18 cellular contexts compared by ENCODE assay signal in the genomic region with DNA sequence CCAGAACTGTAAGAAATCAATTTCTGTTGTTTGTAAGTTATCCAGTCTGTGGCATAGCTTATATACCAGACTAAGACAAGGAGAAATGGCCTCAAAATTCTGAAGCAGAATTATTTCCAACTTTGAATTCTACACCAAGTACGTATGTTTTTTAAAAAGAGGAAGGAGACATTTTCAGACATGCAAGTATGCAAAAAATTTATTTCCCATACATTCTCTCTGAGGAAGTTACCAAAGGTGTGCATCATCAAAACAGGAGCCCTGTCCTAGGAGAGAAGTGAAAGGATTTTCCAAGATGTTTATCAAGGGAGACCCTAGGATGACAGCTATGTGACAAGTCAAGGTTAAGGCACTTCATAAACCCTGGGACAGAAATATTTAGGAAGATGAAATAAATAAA.
"Had no signal": no experiment of that assay in that cellular context is flagged by ENCODE, and none has a peak within 500 bp of the region (broad histone marks: within the 10 kb centered on the region; RNA-seq: fewer than 3 reads in every experiment).

No MANE protein-coding gene starts in this region.

- H3K9me3 Mint-ChIP-seq: naive thymus-derived CD8-positive, alpha-beta T cell; stimulated activated effector memory CD8-positive, alpha-beta T cell treated with anti-CD3 and anti-CD28 coated beads, Interleukin-12 subunit alpha, Interleukin-12 subunit beta, amount 100 ng/mL, for 72 hours; stimulated activated naive CD8-positive, alpha-beta T cell treated with anti-CD3 and anti-CD28 coated beads, Interleukin-15, amount 100 ng/mL, for 72 hours had no signal

- H3K9me3 ChIP-seq: heart left ventricle, neutrophil, psoas muscle, right lobe of liver, testis, tibial nerve had no signal

- H3K4me3 ChIP-seq: coronary artery, heart left ventricle, psoas muscle, right lobe of liver, testis, tibial nerve had no signal

- H3K4me1 Mint-ChIP-seq: stimulated activated effector memory CD8-positive, alpha-beta T cell treated with anti-CD3 and anti-CD28 coated beads, Interleukin-12 subunit alpha, Interleukin-12 subunit beta, amount 100 ng/mL, for 72 hours; stimulated activated naive CD8-positive, alpha-beta T cell treated with anti-CD3 and anti-CD28 coated beads, Interleukin-15, amount 100 ng/mL, for 72 hours had no signal

- H3K36me3 ChIP-seq: heart left ventricle, neutrophil, right lobe of liver, tibial nerve had no signal

- H3K36me3 Mint-ChIP-seq: naive thymus-derived CD8-positive, alpha-beta T cell; stimulated activated effector memory CD8-positive, alpha-beta T cell treated with anti-CD3 and anti-CD28 coated beads, Interleukin-12 subunit alpha, Interleukin-12 subunit beta, amount 100 ng/mL, for 72 hours had no signal

- H3K27ac Mint-ChIP-seq: stimulated activated effector memory CD8-positive, alpha-beta T cell treated with anti-CD3 and anti-CD28 coated beads, Interleukin-12 subunit alpha, Interleukin-12 subunit beta, amount 100 ng/mL, for 72 hours; stimulated activated naive CD8-positive, alpha-beta T cell treated with anti-CD3 and anti-CD28 coated beads, Interleukin-15, amount 100 ng/mL, for 72 hours had no signal

- H3K4me1 ChIP-seq: psoas muscle, right lobe of liver, testis, tibial nerve had no signal

- H3K4me3 Mint-ChIP-seq: stimulated activated effector memory CD8-positive, alpha-beta T cell treated with anti-CD3 and anti-CD28 coated beads, Interleukin-12 subunit alpha, Interleukin-12 subunit beta, amount 100 ng/mL, for 72 hours; stimulated activated naive CD8-positive, alpha-beta T cell treated with anti-CD3 and anti-CD28 coated beads, Interleukin-15, amount 100 ng/mL, for 72 hours had no signal

- DNase-seq: effector CD4-positive, alpha-beta T cell; foreskin melanocyte; heart left ventricle; hippocampal formation; left colon; left ventricle myocardium superior; naive thymus-derived CD8-positive, alpha-beta T cell; psoas muscle; retina; right lobe of liver; stimulated activated CD4-positive, alpha-beta T cell treated with anti-CD3 and anti-CD28 coated beads, Interleukin-4, amount 100 ng/mL, for 1 hour; stimulated activated CD8-positive, alpha-beta memory T cell treated with anti-CD3 and anti-CD28 coated beads, Interleukin-4, amount 100 ng/mL, for 48 hours; stimulated activated naive CD8-positive, alpha-beta T cell treated with anti-CD3 and anti-CD28 coated beads, Interleukin-15, amount 100 ng/mL, for 72 hours; testis had no signal

- H3K27ac ChIP-seq: coronary artery, heart left ventricle, neutrophil, psoas muscle, right lobe of liver, testis, tibial nerve had no signal

- ATAC-seq: heart left ventricle; left colon; left ventricle myocardium superior; naive thymus-derived CD8-positive, alpha-beta T cell; psoas muscle; right lobe of liver; stimulated activated effector memory CD8-positive, alpha-beta T cell treated with anti-CD3 and anti-CD28 coated beads, Interleukin-12 subunit alpha, Interleukin-12 subunit beta, amount 100 ng/mL, for 72 hours; stimulated activated naive CD8-positive, alpha-beta T cell treated with anti-CD3 and anti-CD28 coated beads, Interleukin-15, amount 100 ng/mL, for 72 hours had no signal

- H3K27me3 ChIP-seq: neutrophil, right lobe of liver, testis, tibial nerve had no signal
